Comparison of ENCODE assay signal across 9 cellular contexts in the genomic region with DNA sequence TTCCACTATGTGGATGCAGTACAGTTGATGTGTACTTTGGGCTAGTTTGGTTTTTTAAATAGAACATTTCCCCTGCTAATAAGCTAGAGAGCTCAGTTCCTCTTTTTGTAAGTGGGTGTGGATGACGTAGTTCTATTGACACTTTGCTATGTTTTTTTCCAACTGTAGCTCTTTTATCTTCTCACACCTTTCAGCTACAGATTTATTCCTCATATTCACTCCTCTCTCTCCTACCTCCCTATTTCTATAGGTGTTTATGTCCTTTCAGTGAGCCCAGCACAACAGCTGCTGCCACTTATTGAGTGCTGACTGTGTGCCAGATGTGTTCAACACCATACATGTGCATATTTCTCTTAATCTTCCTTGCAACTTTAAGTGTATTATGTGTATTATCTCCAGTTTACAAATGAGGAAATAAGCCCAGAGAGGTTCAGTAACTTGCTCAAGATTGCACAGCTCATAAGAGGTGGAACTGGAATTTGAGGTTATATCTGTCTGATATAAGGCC.
A peak's percentile ranks its signal among the peaks of the same experiment; 100 is the strongest.
DNase-seq lines count a peak whose midpoint lies in the region; ATAC-seq, FAIRE-seq and TF ChIP-seq lines count a peak whose summit lies in the region.
"Had no signal": no experiment of that assay in that cellular context is flagged by ENCODE, and none has a peak within 500 bp of the region (broad histone marks: within the 10 kb centered on the region; RNA-seq: fewer than 3 reads in every experiment).

No MANE protein-coding gene starts in this region.

- no peak for TF ChIP-seq POLR2A in A549 (IDR thresholded peaks at IDR 0.05; ENCODE audit: low read length)
- TF ChIP-seq POLR2A in esophagus muscularis mucosa (IDR thresholded peaks at IDR 0.05; ENCODE audit: low read depth): no peak

- no peak overlapping the region for H3K4me2 ChIP-seq in A549

- TF ChIP-seq CTCF in A549 (IDR thresholded peaks at IDR 0.05) (no peak), esophagus muscularis mucosa (IDR thresholded peaks at IDR 0.05) (no peak), foreskin keratinocyte (conservative IDR thresholded peaks at IDR 0.05) (no peak)

- CTCF ChIA-PET in A549 (lab: Yijun Ruan, JAX): interaction anchor here (0.5 kb wide), 1 partner anchor 524 kb away, joined by 3 read pairs; no protein-coding TSS in a partner anchor
- CTCF ChIA-PET in activated CD4-positive, alpha-beta T cell treated with anti-CD3 and anti-CD28 coated beads for 36 hours (lab: Charles Lee): interaction anchor here (0.9 to 1.5 kb wide), 3 partner anchors 8 to 222 kb away, joined by 3 to 6 read pairs (median 3); no protein-coding TSS in a partner anchor

- ATAC-seq in A549 (no peak), HG03039 (IDR thresholded peaks at IDR 0.05; ENCODE audit: unreplicated experiment) (peak; percentile 99), foreskin keratinocyte (no peak)
- ATAC-seq in activated CD4-positive, alpha-beta T cell treated with anti-CD3 and anti-CD28 coated beads for 36 hours: no peak

- POLR2A ChIA-PET in A549 (lab: Yijun Ruan, JAX): no interaction called here
- POLR2A ChIA-PET in activated CD4-positive, alpha-beta T cell treated with anti-CD3 and anti-CD28 coated beads for 36 hours (lab: Charles Lee): no interaction called here

- WGBS in A549 (ENCODE audit: missing lambda C conversion rate): 74% methylated on average over 1 of the region's 1 CpG
- WGBS in esophagus muscularis mucosa: 61% methylated on average over 1 of the region's 1 CpG

- H3K4me3 Mint-ChIP-seq in activated CD4-positive, alpha-beta T cell treated with anti-CD3 and anti-CD28 coated beads for 36 hours: no peak overlapping the region

- H3K27me3 Mint-ChIP-seq in activated CD4-positive, alpha-beta T cell treated with anti-CD3 and anti-CD28 coated beads for 36 hours: no peaks in the 10 kb centered on the region

- FAIRE-seq in A549 (lab: Jason Lieb, UNC): peak; percentile 23

- no peak for DNase-seq in A549 (ENCODE audit: low read depth in 1 of 2, low spot score in 1 of 2)
- DNase-seq in GM19240 (ENCODE audit: insufficient read length, low spot score): peak; percentile 55
- peak; percentile 51 for DNase-seq in OCI-M1 (lab: John Stamatoyannopoulos, UW)
- DNase-seq in esophagus muscularis mucosa (ENCODE audit: extremely low spot score): no peak
- no peak for DNase-seq in NCI-H345 (lab: John Stamatoyannopoulos, UW)
- no peak for DNase-seq in foreskin keratinocyte
- no peak for DNase-seq in activated CD4-positive, alpha-beta T cell treated with anti-CD3 and anti-CD28 coated beads for 36 hours

- H3K9me3 Mint-ChIP-seq in activated CD4-positive, alpha-beta T cell treated with anti-CD3 and anti-CD28 coated beads for 36 hours (ENCODE audit: low read depth): peaks cover 5% of the 10 kb centered on the region

- no peaks in the 10 kb centered on the region for H3K4me1 Mint-ChIP-seq in activated CD4-positive, alpha-beta T cell treated with anti-CD3 and anti-CD28 coated beads for 36 hours

- TF ChIP-seq EP300 in A549 (IDR thresholded peaks at IDR 0.05) (no peak), esophagus muscularis mucosa (IDR thresholded peaks at IDR 0.05) (no peak)

- H3K27me3 ChIP-seq in esophagus muscularis mucosa (no peaks in the 10 kb centered on the region), foreskin keratinocyte (peaks cover 6% of the 10 kb centered on the region)
- H3K27me3 ChIP-seq: cardiac muscle cell had no signal

- H3K27ac Mint-ChIP-seq in activated CD4-positive, alpha-beta T cell treated with anti-CD3 and anti-CD28 coated beads for 36 hours: no peak overlapping the region

- H3K4me1 ChIP-seq in A549: no peaks in the 10 kb centered on the region
- H3K4me1 ChIP-seq in esophagus muscularis mucosa: peaks cover 22 to 40% (median 33%) of the 10 kb centered on the region in 4 donors
- H3K4me1 ChIP-seq in foreskin keratinocyte: no peaks in the 10 kb centered on the region

- peaks cover 18% of the 10 kb centered on the region for H3K36me3 Mint-ChIP-seq in activated CD4-positive, alpha-beta T cell treated with anti-CD3 and anti-CD28 coated beads for 36 hours (ENCODE audit: low read depth)

- TF ChIP-seq RAD21 in A549 (conservative IDR thresholded peaks at IDR 0.05 in 1 of 2, IDR thresholded peaks at IDR 0.05 in 1 of 2): no peak

- H3K27ac ChIP-seq in A549 (no peak overlapping the region), esophagus muscularis mucosa (replicated peaks in 1 of 4) (no peak overlapping the region), foreskin keratinocyte (no peak overlapping the region)
- H3K27ac ChIP-seq: cardiac muscle cell had no signal

- H3K9me3 ChIP-seq in A549 (peaks cover 4% of the 10 kb centered on the region; the same call in 1 of the 3 replicates), esophagus muscularis mucosa (no peaks in the 10 kb centered on the region)

- no peaks in the 10 kb centered on the region for H3K36me3 ChIP-seq in esophagus muscularis mucosa
- H3K36me3 ChIP-seq: cardiac muscle cell had no signal

- intact Hi-C loops in esophagus muscularis mucosa (cut with DNase I): no loop called here
- intact Hi-C loops in activated CD4-positive, alpha-beta T cell treated with anti-CD3 and anti-CD28 coated beads for 36 hours (cut with DNase I, micrococcal nuclease): no loop called here

- H3K4me3 ChIP-seq in A549 (no peak overlapping the region), esophagus muscularis mucosa (no peak overlapping the region)
- H3K4me3 ChIP-seq: cardiac muscle cell had no signal

TF ChIP-seq in A549, 52 proteins besides CTCF, POLR2A, EP300 and RAD21:
- TF ChIP-seq HEYL (CRISPR knock-in tag; IDR thresholded peaks at IDR 0.05) (no peak), MAZ (IDR thresholded peaks at IDR 0.05; ENCODE audit: borderline replicate concordance, low read depth, low read length) (no peak), GATA3 (IDR thresholded peaks at IDR 0.05; ENCODE audit: borderline replicate concordance) (no peak), CHD2 (IDR thresholded peaks at IDR 0.05; ENCODE audit: low read length, partially characterized antibody) (no peak), MYC (IDR thresholded peaks at IDR 0.05; ENCODE audit: borderline replicate concordance, low read length) (no peak), NFE2L2 (conservative IDR thresholded peaks at IDR 0.05; ENCODE audit: low read length) (no peak)
- TF ChIP-seq, protein P1, sequence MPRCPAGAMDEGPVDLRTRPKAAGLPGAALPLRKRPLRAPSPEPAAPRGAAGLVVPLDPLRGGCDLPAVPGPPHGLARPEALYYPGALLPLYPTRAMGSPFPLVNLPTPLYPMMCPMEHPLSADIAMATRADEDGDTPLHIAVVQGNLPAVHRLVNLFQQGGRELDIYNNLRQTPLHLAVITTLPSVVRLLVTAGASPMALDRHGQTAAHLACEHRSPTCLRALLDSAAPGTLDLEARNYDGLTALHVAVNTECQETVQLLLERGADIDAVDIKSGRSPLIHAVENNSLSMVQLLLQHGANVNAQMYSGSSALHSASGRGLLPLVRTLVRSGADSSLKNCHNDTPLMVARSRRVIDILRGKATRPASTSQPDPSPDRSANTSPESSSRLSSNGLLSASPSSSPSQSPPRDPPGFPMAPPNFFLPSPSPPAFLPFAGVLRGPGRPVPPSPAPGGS (IDR thresholded peaks at IDR 0.05): no peak
- TF ChIP-seq, protein P2, sequence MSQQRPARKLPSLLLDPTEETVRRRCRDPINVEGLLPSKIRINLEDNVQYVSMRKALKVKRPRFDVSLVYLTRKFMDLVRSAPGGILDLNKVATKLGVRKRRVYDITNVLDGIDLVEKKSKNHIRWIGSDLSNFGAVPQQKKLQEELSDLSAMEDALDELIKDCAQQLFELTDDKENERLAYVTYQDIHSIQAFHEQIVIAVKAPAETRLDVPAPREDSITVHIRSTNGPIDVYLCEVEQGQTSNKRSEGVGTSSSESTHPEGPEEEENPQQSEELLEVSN (IDR thresholded peaks at IDR 0.05; ENCODE audit: borderline replicate concordance, low read depth): no peak

Comparison
In these comparisons a context has a peak if more than half of its experiments do, and no peak if none do; other contexts are left out.
1. DNase-seq: peak in GM19240 (single experiment) and OCI-M1 (single experiment); none in A549 (0 of 2), esophagus muscularis mucosa (single experiment), NCI-H345 (single experiment), foreskin keratinocyte (0 of 2) and activated CD4-positive, alpha-beta T cell treated with anti-CD3 and anti-CD28 coated beads for 36 hours (single experiment).